In genomic region chr4:52841707-52842456, GRCh38 we compare ENCODE assay signal across 16 cellular contexts. TPM values are rescaled to one million over a fixed set of nuclear protein-coding genes. Genes with fewer than 3 reads are reported as not detected.
DNase-seq lines count a peak whose midpoint lies in the region; ATAC-seq and TF ChIP-seq lines count a peak whose summit lies in the region.
"Had no signal": no experiment of that assay in that cellular context is flagged by ENCODE, and none has a peak within 500 bp of the region (broad histone marks: within the 10 kb centered on the region; RNA-seq: fewer than 3 reads in every experiment).

No MANE protein-coding gene starts in this region.

- H3K27ac ChIP-seq in heart left ventricle (peak overlapping the region in 9 of 12 donors; percentile 10 to 73 (median 38)), ovary (peak overlapping the region in 1 of 2 donors; percentile 6)
- H3K27ac ChIP-seq: HL-60, SK-N-MC, skin epidermis, testis, VCaP had no signal

- intact Hi-C loops in heart left ventricle (cut with DNase I) = loop anchor here in 1 of 10 donors (5.0 kb wide), 1 partner anchor 130 kb away; no protein-coding TSS in a partner anchor
- intact Hi-C loops in ovary (cut with DNase I) = no loop called here

- 16 to 24% (median 17%) methylated on average over 15 to 18 of the region's 18 CpGs for WGBS in heart left ventricle, 4 donors
- 6 to 16% (median 9%) methylated on average over 18 of the region's 18 CpGs for WGBS in ovary, 3 donors

- no peaks in the 10 kb centered on the region for H3K36me3 ChIP-seq in heart left ventricle
- no peaks in the 10 kb centered on the region for H3K36me3 ChIP-seq in ovary

- H3K4me1 ChIP-seq in heart left ventricle (peaks cover 0 to 62% (median 46%) of the 10 kb centered on the region in 12 donors), ovary (ENCODE audit: insufficient read depth) (peaks cover 16% of the 10 kb centered on the region)

- peak in 3 of 4 donors; percentile 47 to 58 (median 58) for ATAC-seq in heart left ventricle
- ATAC-seq in GM19467 (IDR thresholded peaks at IDR 0.05; ENCODE audit: unreplicated experiment) = no peak
- no peak for ATAC-seq in GM18907 (IDR thresholded peaks at IDR 0.05; ENCODE audit: unreplicated experiment)

- H3K9me3 ChIP-seq in heart left ventricle (no peaks in the 10 kb centered on the region), ovary (no peaks in the 10 kb centered on the region)
- H3K9me3 ChIP-seq: testis had no signal

- H3K27me3 ChIP-seq in heart left ventricle = no peaks in the 10 kb centered on the region
- H3K27me3 ChIP-seq in ovary = no peaks in the 10 kb centered on the region
- H3K27me3 ChIP-seq: testis had no signal

- no peak for TF ChIP-seq POLR2A in heart left ventricle (IDR thresholded peaks at IDR 0.05)
- no peak for TF ChIP-seq POLR2A in ovary (IDR thresholded peaks at IDR 0.05)

- H3K4me3 ChIP-seq in AG10803 (ENCODE audit: low read length) (no peak overlapping the region), heart left ventricle (no peak overlapping the region), ovary (no peak overlapping the region)
- H3K4me3 ChIP-seq: SK-N-MC, skin epidermis, testis had no signal

- TF ChIP-seq CTCF in AG10803 (conservative IDR thresholded peaks at IDR 0.05; ENCODE audit: low read length) (no peak), heart left ventricle (IDR thresholded peaks at IDR 0.05) (no peak), ovary (IDR thresholded peaks at IDR 0.05) (no peak)

- TF ChIP-seq EP300 in ovary (IDR thresholded peaks at IDR 0.05) = no peak

- peak; percentile 36 for DNase-seq in AG10803 (ENCODE audit: low read depth)
- DNase-seq in RPMI7951 (ENCODE audit: low read depth) = peak; percentile 82
- DNase-seq in heart left ventricle = peak in 4 of 5 donors; percentile 46 to 72 (median 65)
- DNase-seq in ovary = peak in 4 of 5 donors; percentile 42 to 63 (median 56)
- DNase-seq in effector CD8-positive, alpha-beta T cell (lab: John Stamatoyannopoulos, UW) = no peak
- DNase-seq in SIG-M5 treated with dmso at 0.1 percent for 504 hours (lab: John Stamatoyannopoulos, UW; ENCODE audit: unreplicated experiment) = no peak
- DNase-seq: DMS53, immature natural killer cell, NCI-H2029, testis had no signal

RNA-seq across cellular contexts. Expression of gene RASL11B, which starts 20.2 kb away (rescaled TPM):
- total RNA-seq in RPMI7951 (2014; rRNA removed; shearing (Covaris generic)) = 1.2 and 1.9 TPM in 2 replicates
- total RNA-seq in heart left ventricle (10 to 100 TPM in 2 of 9 donors, 1 to 10 TPM in 7; 2.7 to 16.1 (median 5.5) TPM), ovary (100 to 1,000 TPM in 1 of 7 donors, 10 to 100 TPM in 6; 15.3 to 166 (median 82.0) TPM)
- polyA plus RNA-seq in heart left ventricle (1 to 10 TPM; 4.4 to 8.0 TPM), ovary (10 to 100 TPM; 32.6 to 62.5 TPM)

Comparison
In these comparisons a context has a peak if more than half of its experiments do, and no peak if none do; other contexts are left out.
1. DNase-seq: peak in AG10803 (single experiment), RPMI7951 (single experiment), heart left ventricle (4 of 5) and ovary (4 of 5); none in effector CD8-positive, alpha-beta T cell (single experiment) and SIG-M5 treated with dmso at 0.1 percent for 504 hours (single experiment).
2. ATAC-seq: peak in heart left ventricle (3 of 4); none in GM19467 (single experiment) and GM18907 (single experiment).